Comparison of ENCODE assay signal across 2 cellular contexts in the genomic region with DNA sequence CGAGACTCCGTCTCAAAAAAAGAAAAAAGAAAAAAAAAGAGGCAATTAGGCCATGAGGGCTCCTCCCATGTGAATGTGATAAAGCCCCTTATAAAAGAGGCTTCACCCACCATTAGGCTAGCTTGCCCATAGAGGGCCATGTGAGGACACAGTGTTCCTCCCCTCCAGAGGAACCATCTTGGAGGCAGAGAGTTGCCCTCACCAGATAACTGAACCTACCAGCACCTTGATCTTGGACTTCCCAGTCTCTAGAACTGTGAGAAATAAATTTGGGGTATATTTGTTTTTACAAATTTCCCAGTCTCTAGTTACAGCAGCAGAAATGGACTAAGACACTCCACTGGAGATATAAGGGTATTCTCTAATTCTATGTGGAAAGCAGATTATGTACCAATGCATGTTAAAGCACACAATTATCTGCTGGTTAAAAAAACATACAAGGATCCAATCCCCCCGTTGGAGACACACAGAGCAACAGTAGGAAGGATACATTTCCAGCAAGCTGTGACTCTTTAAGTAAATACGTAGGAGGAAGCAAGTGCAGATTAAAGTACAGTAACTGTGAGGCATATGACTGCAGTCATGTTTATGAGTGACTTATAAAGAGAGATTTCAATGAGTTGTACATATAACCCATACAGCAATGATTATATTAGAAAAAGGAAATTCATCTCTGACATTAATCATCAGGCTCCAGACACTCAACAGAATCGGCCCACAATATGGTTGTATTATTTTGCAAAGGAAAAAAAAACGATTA.
TF ChIP-seq lines count a peak whose summit lies in the region.

No MANE protein-coding gene starts in this region.

TF ChIP-seq in WTC11, 78 proteins besides CTCF, POLR2A, EP300 and RAD21 (continues in another document):
- TF ChIP-seq ETV6 (CRISPR knock-in tag; IDR thresholded peaks at IDR 0.05) (no peak), TCF7 (CRISPR knock-in tag; IDR thresholded peaks at IDR 0.05; ENCODE audit: low read depth) (no peak), NR2C2 (CRISPR knock-in tag; IDR thresholded peaks at IDR 0.05) (no peak)
- TF ChIP-seq, protein P1, sequence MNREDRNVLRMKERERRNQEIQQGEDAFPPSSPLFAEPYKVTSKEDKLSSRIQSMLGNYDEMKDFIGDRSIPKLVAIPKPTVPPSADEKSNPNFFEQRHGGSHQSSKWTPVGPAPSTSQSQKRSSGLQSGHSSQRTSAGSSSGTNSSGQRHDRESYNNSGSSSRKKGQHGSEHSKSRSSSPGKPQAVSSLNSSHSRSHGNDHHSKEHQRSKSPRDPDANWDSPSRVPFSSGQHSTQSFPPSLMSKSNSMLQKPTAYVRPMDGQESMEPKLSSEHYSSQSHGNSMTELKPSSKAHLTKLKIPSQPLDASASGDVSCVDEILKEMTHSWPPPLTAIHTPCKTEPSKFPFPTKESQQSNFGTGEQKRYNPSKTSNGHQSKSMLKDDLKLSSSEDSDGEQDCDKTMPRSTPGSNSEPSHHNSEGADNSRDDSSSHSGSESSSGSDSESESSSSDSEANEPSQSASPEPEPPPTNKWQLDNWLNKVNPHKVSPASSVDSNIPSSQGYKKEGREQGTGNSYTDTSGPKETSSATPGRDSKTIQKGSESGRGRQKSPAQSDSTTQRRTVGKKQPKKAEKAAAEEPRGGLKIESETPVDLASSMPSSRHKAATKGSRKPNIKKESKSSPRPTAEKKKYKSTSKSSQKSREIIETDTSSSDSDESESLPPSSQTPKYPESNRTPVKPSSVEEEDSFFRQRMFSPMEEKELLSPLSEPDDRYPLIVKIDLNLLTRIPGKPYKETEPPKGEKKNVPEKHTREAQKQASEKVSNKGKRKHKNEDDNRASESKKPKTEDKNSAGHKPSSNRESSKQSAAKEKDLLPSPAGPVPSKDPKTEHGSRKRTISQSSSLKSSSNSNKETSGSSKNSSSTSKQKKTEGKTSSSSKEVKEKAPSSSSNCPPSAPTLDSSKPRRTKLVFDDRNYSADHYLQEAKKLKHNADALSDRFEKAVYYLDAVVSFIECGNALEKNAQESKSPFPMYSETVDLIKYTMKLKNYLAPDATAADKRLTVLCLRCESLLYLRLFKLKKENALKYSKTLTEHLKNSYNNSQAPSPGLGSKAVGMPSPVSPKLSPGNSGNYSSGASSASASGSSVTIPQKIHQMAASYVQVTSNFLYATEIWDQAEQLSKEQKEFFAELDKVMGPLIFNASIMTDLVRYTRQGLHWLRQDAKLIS (CRISPR knock-in tag; IDR thresholded peaks at IDR 0.05; ENCODE audit: borderline replicate concordance) = no peak
- TF ChIP-seq, protein P2, sequence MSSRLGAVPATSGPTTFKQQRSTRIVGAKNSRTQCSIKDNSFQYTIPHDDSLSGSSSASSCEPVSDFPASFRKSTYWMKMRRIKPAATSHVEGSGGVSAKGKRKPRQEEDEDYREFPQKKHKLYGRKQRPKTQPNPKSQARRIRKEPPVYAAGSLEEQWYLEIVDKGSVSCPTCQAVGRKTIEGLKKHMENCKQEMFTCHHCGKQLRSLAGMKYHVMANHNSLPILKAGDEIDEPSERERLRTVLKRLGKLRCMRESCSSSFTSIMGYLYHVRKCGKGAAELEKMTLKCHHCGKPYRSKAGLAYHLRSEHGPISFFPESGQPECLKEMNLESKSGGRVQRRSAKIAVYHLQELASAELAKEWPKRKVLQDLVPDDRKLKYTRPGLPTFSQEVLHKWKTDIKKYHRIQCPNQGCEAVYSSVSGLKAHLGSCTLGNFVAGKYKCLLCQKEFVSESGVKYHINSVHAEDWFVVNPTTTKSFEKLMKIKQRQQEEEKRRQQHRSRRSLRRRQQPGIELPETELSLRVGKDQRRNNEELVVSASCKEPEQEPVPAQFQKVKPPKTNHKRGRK (CRISPR knock-in tag; IDR thresholded peaks at IDR 0.05; ENCODE audit: borderline replicate concordance) = no peak
- TF ChIP-seq, protein P3, sequence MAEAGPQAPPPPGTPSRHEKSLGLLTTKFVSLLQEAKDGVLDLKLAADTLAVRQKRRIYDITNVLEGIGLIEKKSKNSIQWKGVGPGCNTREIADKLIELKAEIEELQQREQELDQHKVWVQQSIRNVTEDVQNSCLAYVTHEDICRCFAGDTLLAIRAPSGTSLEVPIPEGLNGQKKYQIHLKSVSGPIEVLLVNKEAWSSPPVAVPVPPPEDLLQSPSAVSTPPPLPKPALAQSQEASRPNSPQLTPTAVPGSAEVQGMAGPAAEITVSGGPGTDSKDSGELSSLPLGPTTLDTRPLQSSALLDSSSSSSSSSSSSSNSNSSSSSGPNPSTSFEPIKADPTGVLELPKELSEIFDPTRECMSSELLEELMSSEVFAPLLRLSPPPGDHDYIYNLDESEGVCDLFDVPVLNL (CRISPR knock-in tag; IDR thresholded peaks at IDR 0.05; ENCODE audit: borderline replicate concordance, low read depth) = no peak
- TF ChIP-seq, protein P4, sequence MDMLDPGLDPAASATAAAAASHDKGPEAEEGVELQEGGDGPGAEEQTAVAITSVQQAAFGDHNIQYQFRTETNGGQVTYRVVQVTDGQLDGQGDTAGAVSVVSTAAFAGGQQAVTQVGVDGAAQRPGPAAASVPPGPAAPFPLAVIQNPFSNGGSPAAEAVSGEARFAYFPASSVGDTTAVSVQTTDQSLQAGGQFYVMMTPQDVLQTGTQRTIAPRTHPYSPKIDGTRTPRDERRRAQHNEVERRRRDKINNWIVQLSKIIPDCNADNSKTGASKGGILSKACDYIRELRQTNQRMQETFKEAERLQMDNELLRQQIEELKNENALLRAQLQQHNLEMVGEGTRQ (CRISPR knock-in tag; IDR thresholded peaks at IDR 0.05) = no peak
- TF ChIP-seq, protein P5, sequence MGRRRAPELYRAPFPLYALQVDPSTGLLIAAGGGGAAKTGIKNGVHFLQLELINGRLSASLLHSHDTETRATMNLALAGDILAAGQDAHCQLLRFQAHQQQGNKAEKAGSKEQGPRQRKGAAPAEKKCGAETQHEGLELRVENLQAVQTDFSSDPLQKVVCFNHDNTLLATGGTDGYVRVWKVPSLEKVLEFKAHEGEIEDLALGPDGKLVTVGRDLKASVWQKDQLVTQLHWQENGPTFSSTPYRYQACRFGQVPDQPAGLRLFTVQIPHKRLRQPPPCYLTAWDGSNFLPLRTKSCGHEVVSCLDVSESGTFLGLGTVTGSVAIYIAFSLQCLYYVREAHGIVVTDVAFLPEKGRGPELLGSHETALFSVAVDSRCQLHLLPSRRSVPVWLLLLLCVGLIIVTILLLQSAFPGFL (CRISPR knock-in tag; IDR thresholded peaks at IDR 0.05; ENCODE audit: borderline replicate concordance) = no peak
- TF ChIP-seq, protein P6, sequence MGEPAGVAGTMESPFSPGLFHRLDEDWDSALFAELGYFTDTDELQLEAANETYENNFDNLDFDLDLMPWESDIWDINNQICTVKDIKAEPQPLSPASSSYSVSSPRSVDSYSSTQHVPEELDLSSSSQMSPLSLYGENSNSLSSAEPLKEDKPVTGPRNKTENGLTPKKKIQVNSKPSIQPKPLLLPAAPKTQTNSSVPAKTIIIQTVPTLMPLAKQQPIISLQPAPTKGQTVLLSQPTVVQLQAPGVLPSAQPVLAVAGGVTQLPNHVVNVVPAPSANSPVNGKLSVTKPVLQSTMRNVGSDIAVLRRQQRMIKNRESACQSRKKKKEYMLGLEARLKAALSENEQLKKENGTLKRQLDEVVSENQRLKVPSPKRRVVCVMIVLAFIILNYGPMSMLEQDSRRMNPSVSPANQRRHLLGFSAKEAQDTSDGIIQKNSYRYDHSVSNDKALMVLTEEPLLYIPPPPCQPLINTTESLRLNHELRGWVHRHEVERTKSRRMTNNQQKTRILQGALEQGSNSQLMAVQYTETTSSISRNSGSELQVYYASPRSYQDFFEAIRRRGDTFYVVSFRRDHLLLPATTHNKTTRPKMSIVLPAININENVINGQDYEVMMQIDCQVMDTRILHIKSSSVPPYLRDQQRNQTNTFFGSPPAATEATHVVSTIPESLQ (CRISPR knock-in tag; IDR thresholded peaks at IDR 0.05) = no peak

TF ChIP-seq in HepG2, 621 proteins besides CTCF, POLR2A, EP300 and RAD21 (continues in another document):
- TF ChIP-seq, protein P7, sequence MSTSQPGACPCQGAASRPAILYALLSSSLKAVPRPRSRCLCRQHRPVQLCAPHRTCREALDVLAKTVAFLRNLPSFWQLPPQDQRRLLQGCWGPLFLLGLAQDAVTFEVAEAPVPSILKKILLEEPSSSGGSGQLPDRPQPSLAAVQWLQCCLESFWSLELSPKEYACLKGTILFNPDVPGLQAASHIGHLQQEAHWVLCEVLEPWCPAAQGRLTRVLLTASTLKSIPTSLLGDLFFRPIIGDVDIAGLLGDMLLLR (CRISPR knock-in tag; IDR thresholded peaks at IDR 0.05) = no peak
- TF ChIP-seq POLR2AphosphoS5 (IDR thresholded peaks at IDR 0.05; ENCODE audit: low read depth, low read length) (no peak), ZNF335 (CRISPR knock-in tag; IDR thresholded peaks at IDR 0.05) (no peak), ZNF674 (CRISPR knock-in tag; IDR thresholded peaks at IDR 0.05; ENCODE audit: low read depth) (no peak), CHCHD3 (CRISPR knock-in tag; IDR thresholded peaks at IDR 0.05) (no peak), CREB1 (IDR thresholded peaks at IDR 0.05) (0 out of 2 replicates have a peak, but pooled peaks have one; percentile 19), CREB1 (CRISPR knock-in tag; IDR thresholded peaks at IDR 0.05) (peak; percentile 48; the same call in 1 of the 2 replicates), ZNF773 (CRISPR knock-in tag; IDR thresholded peaks at IDR 0.05; ENCODE audit: borderline replicate concordance) (no peak), MAFK (conservative IDR thresholded peaks at IDR 0.05 in 1 of 2, IDR thresholded peaks at IDR 0.05 in 1 of 2; ENCODE audit: low read length in 2 of 2) (no peak), NKX3-1 (CRISPR knock-in tag; IDR thresholded peaks at IDR 0.05) (no peak), ZNF703 (CRISPR knock-in tag; IDR thresholded peaks at IDR 0.05; ENCODE audit: borderline replicate concordance) (no peak)
- TF ChIP-seq, protein P8, sequence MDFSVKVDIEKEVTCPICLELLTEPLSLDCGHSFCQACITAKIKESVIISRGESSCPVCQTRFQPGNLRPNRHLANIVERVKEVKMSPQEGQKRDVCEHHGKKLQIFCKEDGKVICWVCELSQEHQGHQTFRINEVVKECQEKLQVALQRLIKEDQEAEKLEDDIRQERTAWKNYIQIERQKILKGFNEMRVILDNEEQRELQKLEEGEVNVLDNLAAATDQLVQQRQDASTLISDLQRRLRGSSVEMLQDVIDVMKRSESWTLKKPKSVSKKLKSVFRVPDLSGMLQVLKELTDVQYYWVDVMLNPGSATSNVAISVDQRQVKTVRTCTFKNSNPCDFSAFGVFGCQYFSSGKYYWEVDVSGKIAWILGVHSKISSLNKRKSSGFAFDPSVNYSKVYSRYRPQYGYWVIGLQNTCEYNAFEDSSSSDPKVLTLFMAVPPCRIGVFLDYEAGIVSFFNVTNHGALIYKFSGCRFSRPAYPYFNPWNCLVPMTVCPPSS (IDR thresholded peaks at IDR 0.05) = no peak
- TF ChIP-seq, protein P9, sequence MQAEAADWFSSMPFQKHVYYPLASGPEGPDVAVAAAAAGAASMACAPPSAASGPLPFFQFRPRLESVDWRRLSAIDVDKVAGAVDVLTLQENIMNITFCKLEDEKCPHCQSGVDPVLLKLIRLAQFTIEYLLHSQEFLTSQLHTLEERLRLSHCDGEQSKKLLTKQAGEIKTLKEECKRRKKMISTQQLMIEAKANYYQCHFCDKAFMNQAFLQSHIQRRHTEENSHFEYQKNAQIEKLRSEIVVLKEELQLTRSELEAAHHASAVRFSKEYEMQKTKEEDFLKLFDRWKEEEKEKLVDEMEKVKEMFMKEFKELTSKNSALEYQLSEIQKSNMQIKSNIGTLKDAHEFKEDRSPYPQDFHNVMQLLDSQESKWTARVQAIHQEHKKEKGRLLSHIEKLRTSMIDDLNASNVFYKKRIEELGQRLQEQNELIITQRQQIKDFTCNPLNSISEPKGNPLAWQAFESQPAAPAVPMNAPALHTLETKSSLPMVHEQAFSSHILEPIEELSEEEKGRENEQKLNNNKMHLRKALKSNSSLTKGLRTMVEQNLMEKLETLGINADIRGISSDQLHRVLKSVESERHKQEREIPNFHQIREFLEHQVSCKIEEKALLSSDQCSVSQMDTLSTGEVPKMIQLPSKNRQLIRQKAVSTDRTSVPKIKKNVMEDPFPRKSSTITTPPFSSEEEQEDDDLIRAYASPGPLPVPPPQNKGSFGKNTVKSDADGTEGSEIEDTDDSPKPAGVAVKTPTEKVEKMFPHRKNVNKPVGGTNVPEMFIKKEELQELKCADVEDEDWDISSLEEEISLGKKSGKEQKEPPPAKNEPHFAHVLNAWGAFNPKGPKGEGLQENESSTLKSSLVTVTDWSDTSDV (CRISPR knock-in tag; IDR thresholded peaks at IDR 0.05) = no peak
- TF ChIP-seq, protein P10, sequence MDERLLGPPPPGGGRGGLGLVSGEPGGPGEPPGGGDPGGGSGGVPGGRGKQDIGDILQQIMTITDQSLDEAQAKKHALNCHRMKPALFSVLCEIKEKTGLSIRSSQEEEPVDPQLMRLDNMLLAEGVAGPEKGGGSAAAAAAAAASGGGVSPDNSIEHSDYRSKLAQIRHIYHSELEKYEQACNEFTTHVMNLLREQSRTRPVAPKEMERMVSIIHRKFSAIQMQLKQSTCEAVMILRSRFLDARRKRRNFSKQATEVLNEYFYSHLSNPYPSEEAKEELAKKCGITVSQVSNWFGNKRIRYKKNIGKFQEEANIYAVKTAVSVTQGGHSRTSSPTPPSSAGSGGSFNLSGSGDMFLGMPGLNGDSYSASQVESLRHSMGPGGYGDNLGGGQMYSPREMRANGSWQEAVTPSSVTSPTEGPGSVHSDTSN (CRISPR knock-in tag; IDR thresholded peaks at IDR 0.05) = no peak
- TF ChIP-seq, protein P11, sequence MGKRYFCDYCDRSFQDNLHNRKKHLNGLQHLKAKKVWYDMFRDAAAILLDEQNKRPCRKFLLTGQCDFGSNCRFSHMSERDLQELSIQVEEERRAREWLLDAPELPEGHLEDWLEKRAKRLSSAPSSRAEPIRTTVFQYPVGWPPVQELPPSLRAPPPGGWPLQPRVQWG (CRISPR knock-in tag; IDR thresholded peaks at IDR 0.05; ENCODE audit: borderline replicate concordance, low read depth) = no peak
- TF ChIP-seq, protein P12, sequence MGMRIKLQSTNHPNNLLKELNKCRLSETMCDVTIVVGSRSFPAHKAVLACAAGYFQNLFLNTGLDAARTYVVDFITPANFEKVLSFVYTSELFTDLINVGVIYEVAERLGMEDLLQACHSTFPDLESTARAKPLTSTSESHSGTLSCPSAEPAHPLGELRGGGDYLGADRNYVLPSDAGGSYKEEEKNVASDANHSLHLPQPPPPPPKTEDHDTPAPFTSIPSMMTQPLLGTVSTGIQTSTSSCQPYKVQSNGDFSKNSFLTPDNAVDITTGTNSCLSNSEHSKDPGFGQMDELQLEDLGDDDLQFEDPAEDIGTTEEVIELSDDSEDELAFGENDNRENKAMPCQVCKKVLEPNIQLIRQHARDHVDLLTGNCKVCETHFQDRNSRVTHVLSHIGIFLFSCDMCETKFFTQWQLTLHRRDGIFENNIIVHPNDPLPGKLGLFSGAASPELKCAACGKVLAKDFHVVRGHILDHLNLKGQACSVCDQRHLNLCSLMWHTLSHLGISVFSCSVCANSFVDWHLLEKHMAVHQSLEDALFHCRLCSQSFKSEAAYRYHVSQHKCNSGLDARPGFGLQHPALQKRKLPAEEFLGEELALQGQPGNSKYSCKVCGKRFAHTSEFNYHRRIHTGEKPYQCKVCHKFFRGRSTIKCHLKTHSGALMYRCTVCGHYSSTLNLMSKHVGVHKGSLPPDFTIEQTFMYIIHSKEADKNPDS (CRISPR knock-in tag; IDR thresholded peaks at IDR 0.05) = no peak
- TF ChIP-seq, protein P13, sequence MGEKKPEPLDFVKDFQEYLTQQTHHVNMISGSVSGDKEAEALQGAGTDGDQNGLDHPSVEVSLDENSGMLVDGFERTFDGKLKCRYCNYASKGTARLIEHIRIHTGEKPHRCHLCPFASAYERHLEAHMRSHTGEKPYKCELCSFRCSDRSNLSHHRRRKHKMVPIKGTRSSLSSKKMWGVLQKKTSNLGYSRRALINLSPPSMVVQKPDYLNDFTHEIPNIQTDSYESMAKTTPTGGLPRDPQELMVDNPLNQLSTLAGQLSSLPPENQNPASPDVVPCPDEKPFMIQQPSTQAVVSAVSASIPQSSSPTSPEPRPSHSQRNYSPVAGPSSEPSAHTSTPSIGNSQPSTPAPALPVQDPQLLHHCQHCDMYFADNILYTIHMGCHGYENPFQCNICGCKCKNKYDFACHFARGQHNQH (CRISPR knock-in tag; IDR thresholded peaks at IDR 0.05) = no peak
